Comparison of ENCODE assay signal across 1 cellular context in genomic region chr10:110502851-110503301, GRCh38.
A peak's percentile ranks its signal among the peaks of the same experiment; 100 is the strongest.
TF ChIP-seq lines count a peak whose summit lies in the region.

No MANE protein-coding gene starts in this region.

TF ChIP-seq in GM12878, 131 proteins besides CTCF, POLR2A, EP300 and RAD21 (continued from another document):
- TF ChIP-seq, protein P1, sequence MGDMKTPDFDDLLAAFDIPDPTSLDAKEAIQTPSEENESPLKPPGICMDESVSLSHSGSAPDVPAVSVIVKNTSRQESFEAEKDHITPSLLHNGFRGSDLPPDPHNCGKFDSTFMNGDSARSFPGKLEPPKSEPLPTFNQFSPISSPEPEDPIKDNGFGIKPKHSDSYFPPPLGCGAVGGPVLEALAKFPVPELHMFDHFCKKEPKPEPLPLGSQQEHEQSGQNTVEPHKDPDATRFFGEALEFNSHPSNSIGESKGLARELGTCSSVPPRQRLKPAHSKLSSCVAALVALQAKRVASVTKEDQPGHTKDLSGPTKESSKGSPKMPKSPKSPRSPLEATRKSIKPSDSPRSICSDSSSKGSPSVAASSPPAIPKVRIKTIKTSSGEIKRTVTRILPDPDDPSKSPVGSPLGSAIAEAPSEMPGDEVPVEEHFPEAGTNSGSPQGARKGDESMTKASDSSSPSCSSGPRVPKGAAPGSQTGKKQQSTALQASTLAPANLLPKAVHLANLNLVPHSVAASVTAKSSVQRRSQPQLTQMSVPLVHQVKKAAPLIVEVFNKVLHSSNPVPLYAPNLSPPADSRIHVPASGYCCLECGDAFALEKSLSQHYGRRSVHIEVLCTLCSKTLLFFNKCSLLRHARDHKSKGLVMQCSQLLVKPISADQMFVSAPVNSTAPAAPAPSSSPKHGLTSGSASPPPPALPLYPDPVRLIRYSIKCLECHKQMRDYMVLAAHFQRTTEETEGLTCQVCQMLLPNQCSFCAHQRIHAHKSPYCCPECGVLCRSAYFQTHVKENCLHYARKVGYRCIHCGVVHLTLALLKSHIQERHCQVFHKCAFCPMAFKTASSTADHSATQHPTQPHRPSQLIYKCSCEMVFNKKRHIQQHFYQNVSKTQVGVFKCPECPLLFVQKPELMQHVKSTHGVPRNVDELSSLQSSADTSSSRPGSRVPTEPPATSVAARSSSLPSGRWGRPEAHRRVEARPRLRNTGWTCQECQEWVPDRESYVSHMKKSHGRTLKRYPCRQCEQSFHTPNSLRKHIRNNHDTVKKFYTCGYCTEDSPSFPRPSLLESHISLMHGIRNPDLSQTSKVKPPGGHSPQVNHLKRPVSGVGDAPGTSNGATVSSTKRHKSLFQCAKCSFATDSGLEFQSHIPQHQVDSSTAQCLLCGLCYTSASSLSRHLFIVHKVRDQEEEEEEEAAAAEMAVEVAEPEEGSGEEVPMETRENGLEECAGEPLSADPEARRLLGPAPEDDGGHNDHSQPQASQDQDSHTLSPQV (IDR thresholded peaks at IDR 0.05), result no peak
- no peak for TF ChIP-seq FOS (IDR thresholded peaks at IDR 0.05; ENCODE audit: borderline replicate concordance, extremely low read depth, insufficient read length)
- TF ChIP-seq NFXL1 (IDR thresholded peaks at IDR 0.05; ENCODE audit: borderline replicate concordance), result no peak
- TF ChIP-seq MTA3 (IDR thresholded peaks at IDR 0.05; ENCODE audit: borderline replicate concordance, low read length), result no peak
- TF ChIP-seq, protein P2, sequence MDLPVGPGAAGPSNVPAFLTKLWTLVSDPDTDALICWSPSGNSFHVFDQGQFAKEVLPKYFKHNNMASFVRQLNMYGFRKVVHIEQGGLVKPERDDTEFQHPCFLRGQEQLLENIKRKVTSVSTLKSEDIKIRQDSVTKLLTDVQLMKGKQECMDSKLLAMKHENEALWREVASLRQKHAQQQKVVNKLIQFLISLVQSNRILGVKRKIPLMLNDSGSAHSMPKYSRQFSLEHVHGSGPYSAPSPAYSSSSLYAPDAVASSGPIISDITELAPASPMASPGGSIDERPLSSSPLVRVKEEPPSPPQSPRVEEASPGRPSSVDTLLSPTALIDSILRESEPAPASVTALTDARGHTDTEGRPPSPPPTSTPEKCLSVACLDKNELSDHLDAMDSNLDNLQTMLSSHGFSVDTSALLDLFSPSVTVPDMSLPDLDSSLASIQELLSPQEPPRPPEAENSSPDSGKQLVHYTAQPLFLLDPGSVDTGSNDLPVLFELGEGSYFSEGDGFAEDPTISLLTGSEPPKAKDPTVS (IDR thresholded peaks at IDR 0.05; ENCODE audit: low read depth, low read length), result no peak
- TF ChIP-seq IRF4 (IDR thresholded peaks at IDR 0.05; ENCODE audit: low read depth, low read length), result peak; percentile 93
- TF ChIP-seq BACH1 (IDR thresholded peaks at IDR 0.05; ENCODE audit: borderline replicate concordance), result peak; percentile 60
- peak; percentile 89 for TF ChIP-seq MLLT1 (IDR thresholded peaks at IDR 0.05)
- no peak for TF ChIP-seq NR2C1 (IDR thresholded peaks at IDR 0.05)
- peak; percentile 85 for TF ChIP-seq CREM (IDR thresholded peaks at IDR 0.05; ENCODE audit: low read depth)
- TF ChIP-seq, protein P3, sequence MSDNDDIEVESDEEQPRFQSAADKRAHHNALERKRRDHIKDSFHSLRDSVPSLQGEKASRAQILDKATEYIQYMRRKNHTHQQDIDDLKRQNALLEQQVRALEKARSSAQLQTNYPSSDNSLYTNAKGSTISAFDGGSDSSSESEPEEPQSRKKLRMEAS (IDR thresholded peaks at IDR 0.05; ENCODE audit: low read depth, low read length), result no peak
- TF ChIP-seq HDGF (IDR thresholded peaks at IDR 0.05), result peak; percentile 44; the same call in 1 of the 2 replicates
- TF ChIP-seq, protein P4, sequence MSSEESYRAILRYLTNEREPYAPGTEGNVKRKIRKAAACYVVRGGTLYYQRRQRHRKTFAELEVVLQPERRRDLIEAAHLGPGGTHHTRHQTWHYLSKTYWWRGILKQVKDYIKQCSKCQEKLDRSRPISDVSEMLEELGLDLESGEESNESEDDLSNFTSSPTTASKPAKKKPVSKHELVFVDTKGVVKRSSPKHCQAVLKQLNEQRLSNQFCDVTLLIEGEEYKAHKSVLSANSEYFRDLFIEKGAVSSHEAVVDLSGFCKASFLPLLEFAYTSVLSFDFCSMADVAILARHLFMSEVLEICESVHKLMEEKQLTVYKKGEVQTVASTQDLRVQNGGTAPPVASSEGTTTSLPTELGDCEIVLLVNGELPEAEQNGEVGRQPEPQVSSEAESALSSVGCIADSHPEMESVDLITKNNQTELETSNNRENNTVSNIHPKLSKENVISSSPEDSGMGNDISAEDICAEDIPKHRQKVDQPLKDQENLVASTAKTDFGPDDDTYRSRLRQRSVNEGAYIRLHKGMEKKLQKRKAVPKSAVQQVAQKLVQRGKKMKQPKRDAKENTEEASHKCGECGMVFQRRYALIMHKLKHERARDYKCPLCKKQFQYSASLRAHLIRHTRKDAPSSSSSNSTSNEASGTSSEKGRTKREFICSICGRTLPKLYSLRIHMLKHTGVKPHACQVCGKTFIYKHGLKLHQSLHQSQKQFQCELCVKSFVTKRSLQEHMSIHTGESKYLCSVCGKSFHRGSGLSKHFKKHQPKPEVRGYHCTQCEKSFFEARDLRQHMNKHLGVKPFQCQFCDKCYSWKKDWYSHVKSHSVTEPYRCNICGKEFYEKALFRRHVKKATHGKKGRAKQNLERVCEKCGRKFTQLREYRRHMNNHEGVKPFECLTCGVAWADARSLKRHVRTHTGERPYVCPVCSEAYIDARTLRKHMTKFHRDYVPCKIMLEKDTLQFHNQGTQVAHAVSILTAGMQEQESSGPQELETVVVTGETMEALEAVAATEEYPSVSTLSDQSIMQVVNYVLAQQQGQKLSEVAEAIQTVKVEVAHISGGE (CRISPR knock-in tag; IDR thresholded peaks at IDR 0.05), result no peak
- TF ChIP-seq SMARCA5 (IDR thresholded peaks at IDR 0.05), result no peak
- TF ChIP-seq FOXK2 (IDR thresholded peaks at IDR 0.05), result no peak
- no peak for TF ChIP-seq CREB1 (IDR thresholded peaks at IDR 0.05; ENCODE audit: low read depth)
- TF ChIP-seq SPI1 (IDR thresholded peaks at IDR 0.05; ENCODE audit: borderline replicate concordance, insufficient read depth, low read depth, low read length), result peak; percentile 100
- no peak for TF ChIP-seq RFX5 (IDR thresholded peaks at IDR 0.05; ENCODE audit: low read depth, low read length)
- TF ChIP-seq KAT2A (conservative IDR thresholded peaks at IDR 0.05; ENCODE audit: control insufficient read depth, low read depth, low read length), result no peak
- TF ChIP-seq HDAC2 (IDR thresholded peaks at IDR 0.05), result no peak
- TF ChIP-seq KLF5 (IDR thresholded peaks at IDR 0.05; ENCODE audit: partially characterized antibody), result no peak
- TF ChIP-seq TCF12 (IDR thresholded peaks at IDR 0.05; ENCODE audit: low read depth, low read length), result peak; percentile 87
- peak; percentile 98 for TF ChIP-seq EED (IDR thresholded peaks at IDR 0.05; ENCODE audit: low read depth)
- TF ChIP-seq E2F4 (IDR thresholded peaks at IDR 0.05; ENCODE audit: low read depth, low read length), result no peak
- TF ChIP-seq ATF7 (IDR thresholded peaks at IDR 0.05; ENCODE audit: low read depth), result peak; percentile 54; the same call in 1 of the 2 replicates
- peak; percentile 78; the same call in 1 of the 2 replicates for TF ChIP-seq PAX5 (IDR thresholded peaks at IDR 0.05; ENCODE audit: borderline replicate concordance, low read depth, low read length)
- TF ChIP-seq YBX1 (IDR thresholded peaks at IDR 0.05), result no peak
- TF ChIP-seq ETV6 (conservative IDR thresholded peaks at IDR 0.05 in 1 of 2, IDR thresholded peaks at IDR 0.05 in 1 of 2; ENCODE audit: borderline replicate concordance in 1 of 2, low read depth in 1 of 2), result peak in 1 of 2 experiments; percentile 94; a peak in 2 of 4 replicates
